Comparison of ENCODE assay signal across 24 cellular contexts in the genomic region with DNA sequence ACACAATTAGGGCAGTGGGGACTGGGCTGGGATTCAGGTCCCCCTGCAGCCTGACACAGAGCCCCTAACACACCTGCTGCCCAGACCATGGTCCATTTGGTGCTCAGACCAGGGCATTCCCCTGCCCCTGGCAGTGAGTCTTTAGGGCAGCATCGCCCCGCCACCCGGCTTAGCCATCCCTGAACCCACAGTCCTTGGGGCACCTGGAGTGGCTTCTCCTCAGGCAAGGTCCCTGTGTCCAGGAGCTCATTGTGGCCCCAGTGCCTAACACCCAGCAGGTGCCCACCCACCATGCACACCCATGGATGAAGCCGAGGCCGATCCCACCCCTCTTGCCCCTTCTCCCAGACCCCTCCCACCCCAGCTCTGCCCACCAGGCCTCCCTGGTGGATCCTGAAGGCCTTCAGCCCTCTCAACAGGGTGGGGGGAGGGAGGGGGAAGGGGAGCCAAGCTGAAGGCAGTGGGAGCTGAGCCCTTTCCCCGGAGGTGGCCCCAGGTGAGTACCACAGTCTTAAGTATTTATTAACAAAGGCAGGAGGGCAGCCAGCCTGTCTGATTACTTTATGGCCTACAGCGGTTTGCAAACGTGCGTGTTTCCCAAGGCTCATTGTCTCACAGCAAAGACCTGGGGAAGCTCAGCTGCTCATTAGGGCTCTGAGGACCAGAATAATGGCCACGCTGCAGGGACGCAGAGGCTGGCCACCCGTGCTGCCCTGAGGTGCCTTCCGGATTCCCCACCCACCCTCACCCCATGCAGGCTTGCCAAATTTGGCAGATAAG. TPM values are rescaled to one million over a fixed set of nuclear protein-coding genes. Genes with fewer than 3 reads are reported as not detected.
"Had no signal": no experiment of that assay in that cellular context is flagged by ENCODE, and none has a peak within 500 bp of the region (broad histone marks: within the 10 kb centered on the region; RNA-seq: fewer than 3 reads in every experiment).

No MANE protein-coding gene starts in this region.

- H3K27ac ChIP-seq: upper lobe of left lung, VCaP had no signal

- H3K4me1 Mint-ChIP-seq: activated CD4-positive, alpha-beta memory T cell treated with anti-CD3 and anti-CD28 coated beads, Interleukin-2, amount 10 ng/mL, durations not matched to agents 7 days and 5 days; activated CD4-positive, alpha-beta T cell treated with anti-CD3 and anti-CD28 coated beads, Interleukin-2, amount 10 ng/mL, durations not matched to agents 24 days and 14 days; activated naive CD4-positive, alpha-beta T cell treated with anti-CD3 and anti-CD28 coated beads, Interleukin-2, amount 10 ng/mL, durations not matched to agents 7 days and 5 days; T-cell had no signal

- H3K4me3 Mint-ChIP-seq: activated CD4-positive, alpha-beta memory T cell treated with anti-CD3 and anti-CD28 coated beads, Interleukin-2, amount 10 ng/mL, durations not matched to agents 7 days and 5 days; activated CD4-positive, alpha-beta T cell treated with anti-CD3 and anti-CD28 coated beads, Interleukin-2, amount 10 ng/mL, durations not matched to agents 24 days and 14 days; activated naive CD4-positive, alpha-beta T cell treated with anti-CD3 and anti-CD28 coated beads, Interleukin-2, amount 10 ng/mL, durations not matched to agents 7 days and 5 days; nephron progenitor cell; T-cell; T-helper 2 cell treated with Interferon-gamma antibody and Interleukin-4, amounts not matched to agents 5 μg/mL and 100 μg/mL, for 36 hours had no signal

- ATAC-seq: activated CD4-positive, CD25-positive, alpha-beta regulatory T cell treated with anti-CD3 and anti-CD28 coated beads, Interleukin-2, amount 50 U/mL, for 24 hours; mucosa of descending colon; T-cell had no signal

- H3K27me3 Mint-ChIP-seq: activated CD4-positive, alpha-beta T cell treated with anti-CD3 and anti-CD28 coated beads, Interleukin-2, amount 10 ng/mL, durations not matched to agents 24 days and 14 days; activated naive CD4-positive, alpha-beta T cell treated with anti-CD3 and anti-CD28 coated beads, Interleukin-2, amount 10 ng/mL, durations not matched to agents 7 days and 5 days had no signal

- DNase-seq: activated CD4-positive, alpha-beta memory T cell treated with anti-CD3 and anti-CD28 coated beads, Interleukin-2, amount 10 ng/mL, durations not matched to agents 7 days and 5 days; activated CD4-positive, alpha-beta T cell treated with anti-CD3 and anti-CD28 coated beads, Interleukin-2, amount 10 ng/mL, durations not matched to agents 24 days and 14 days; activated effector memory CD4-positive, alpha-beta T cell treated with anti-CD3 and anti-CD28 coated beads, Interleukin-2, amount 50 U/mL, for 16 hours; activated naive CD4-positive, alpha-beta T cell treated with anti-CD3 and anti-CD28 coated beads, Interleukin-2, amount 10 ng/mL, durations not matched to agents 7 days and 5 days; amygdala; erythroblast; foreskin fibroblast; hippocampal formation; mesenchymal stem cell; mucosa of descending colon; nephron progenitor cell; occipital lobe; retina; stimulated activated CD4-positive, alpha-beta T cell treated with anti-CD3 and anti-CD28 coated beads, Interleukin-4, amount 100 ng/mL, for 1 hour; stimulated activated naive CD4-positive, alpha-beta T cell treated with Interleukin-2 at 50 U/mL for 16 hours; T-cell; upper lobe of left lung had no signal

- H3K9me3 ChIP-seq: mucosa of descending colon, upper lobe of left lung had no signal

- H3K36me3 Mint-ChIP-seq: activated naive CD4-positive, alpha-beta T cell treated with anti-CD3 and anti-CD28 coated beads, Interleukin-2, amount 10 ng/mL, durations not matched to agents 7 days and 5 days; T-cell had no signal

- H3K27me3 ChIP-seq: upper lobe of left lung had no signal

- H3K36me3 ChIP-seq: upper lobe of left lung had no signal

- H3K27ac Mint-ChIP-seq: activated CD4-positive, alpha-beta memory T cell treated with anti-CD3 and anti-CD28 coated beads, Interleukin-2, amount 10 ng/mL, durations not matched to agents 7 days and 5 days; activated CD4-positive, alpha-beta T cell treated with anti-CD3 and anti-CD28 coated beads, Interleukin-2, amount 10 ng/mL, durations not matched to agents 24 days and 14 days; activated naive CD4-positive, alpha-beta T cell treated with anti-CD3 and anti-CD28 coated beads, Interleukin-2, amount 10 ng/mL, durations not matched to agents 7 days and 5 days; nephron progenitor cell; progenitor cell of endocrine pancreas; T-cell; T-helper 2 cell treated with Interferon-gamma antibody and Interleukin-4, amounts not matched to agents 5 μg/mL and 100 μg/mL, for 36 hours had no signal

- H3K4me3 ChIP-seq: mucosa of descending colon, upper lobe of left lung had no signal

- H3K4me1 ChIP-seq: upper lobe of left lung had no signal

- H3K9me3 Mint-ChIP-seq: activated CD4-positive, alpha-beta memory T cell treated with anti-CD3 and anti-CD28 coated beads, Interleukin-2, amount 10 ng/mL, durations not matched to agents 7 days and 5 days; activated CD4-positive, alpha-beta T cell treated with anti-CD3 and anti-CD28 coated beads, Interleukin-2, amount 10 ng/mL, durations not matched to agents 24 days and 14 days; T-cell; T-helper 2 cell treated with Interferon-gamma antibody and Interleukin-4, amounts not matched to agents 5 μg/mL and 100 μg/mL, for 36 hours had no signal

RNA-seq across cellular contexts. Expression of a gene that starts 38.5 kb away (rescaled TPM):
- total RNA-seq: activated CD4-positive, alpha-beta memory T cell treated with anti-CD3 and anti-CD28 coated beads, Interleukin-2, amount 10 ng/mL, durations not matched to agents 7 days and 5 days; activated CD4-positive, alpha-beta T cell treated with anti-CD3 and anti-CD28 coated beads, Interleukin-2, amount 10 ng/mL, durations not matched to agents 24 days and 14 days; fibroblast of lung; lower leg skin; subcutaneous adipose tissue; T-cell had no signal
- polyA plus RNA-seq: fibroblast of lung had no signal
